8 cellular contexts compared by ENCODE assay signal in genomic region chr22:41697126-41697775, GRCh38. TPM values are rescaled to one million over a fixed set of nuclear protein-coding genes. Genes with fewer than 3 reads are reported as not detected.
DNase-seq lines count a peak whose midpoint lies in the region; ATAC-seq and TF ChIP-seq lines count a peak whose summit lies in the region.

No MANE protein-coding gene starts in this region.

- CTCF ChIA-PET in CD4-positive, alpha-beta memory T cell (lab: Charles Lee; ENCODE audit: partially characterized antibody) = interaction anchor here (0.7 to 5.5 kb wide), 57 partner anchors 9 to 848 kb away, joined by 3 to 143 read pairs (median 4); partner anchors contain the start of genes CCDC134, CENPM, SNU13 and TNFRSF13C

- peak; percentile 81 to 87 (median 83) for DNase-seq in CD4-positive, alpha-beta memory T cell
- DNase-seq in NCI-H69 (lab: John Stamatoyannopoulos, UW) (peak; percentile 88), lower leg skin (ENCODE audit: low spot score in 2 of 2) (peak; percentile 89 to 99)
- DNase-seq in activated CD4-positive, alpha-beta T cell treated with anti-CD3 and anti-CD28 coated beads, Interleukin-2, amount 50 U/mL, for 1 hour = peak; percentile 96
- peak; percentile 96 for DNase-seq in stimulated activated CD4-positive, alpha-beta T cell treated with anti-CD3 and anti-CD28 coated beads, Interleukin-4, amount 100 ng/mL, for 1 hour

- H3K27me3 ChIP-seq in CD4-positive, alpha-beta memory T cell (ENCODE audit: insufficient read depth, low read length) = no peaks in the 10 kb centered on the region

- peaks cover 14% of the 10 kb centered on the region for H3K4me1 ChIP-seq in CD4-positive, alpha-beta memory T cell (ENCODE audit: insufficient read depth, low read length)

- peaks cover 9 to 21% (median 13%) of the 10 kb centered on the region in 4 donors for H3K4me1 Mint-ChIP-seq in CD4-positive, alpha-beta memory T cell
- H3K4me1 Mint-ChIP-seq in dendritic cell treated with granulocyte-macrophage colony-stimulating factor and Interleukin-4, amounts not matched to agents 40 ng/mL and 50 ng/mL, for 4 days (ENCODE audit: low read depth) = peaks cover 5% of the 10 kb centered on the region

- no peaks in the 10 kb centered on the region for H3K9me3 ChIP-seq in CD4-positive, alpha-beta memory T cell (ENCODE audit: control insufficient read depth in 1 of 2, low read length in 2 of 2)

- H3K4me3 ChIP-seq in CD4-positive, alpha-beta memory T cell (ENCODE audit: low read length in 2 of 2) = no peak overlapping the region
- no peak overlapping the region for H3K4me3 ChIP-seq in lower leg skin (ENCODE audit: low read depth, poor library complexity, severe bottlenecking)

- TF ChIP-seq POLR2A in lower leg skin (IDR thresholded peaks at IDR 0.05) = no peak

- H3K27ac Mint-ChIP-seq in CD4-positive, alpha-beta memory T cell = peak overlapping the region in 6 of 7 donors; percentile 51 to 88 (median 80)
- H3K27ac Mint-ChIP-seq in dendritic cell treated with granulocyte-macrophage colony-stimulating factor and Interleukin-4, amounts not matched to agents 40 ng/mL and 50 ng/mL, for 4 days = no peak overlapping the region

- H3K36me3 Mint-ChIP-seq in CD4-positive, alpha-beta memory T cell = peaks cover 0 to 4% of the 10 kb centered on the region in 2 donors
- no peaks in the 10 kb centered on the region for H3K36me3 Mint-ChIP-seq in dendritic cell treated with granulocyte-macrophage colony-stimulating factor and Interleukin-4, amounts not matched to agents 40 ng/mL and 50 ng/mL, for 4 days (ENCODE audit: low read depth)

- TF ChIP-seq CTCF in lower leg skin (IDR thresholded peaks at IDR 0.05) = peak in 1 of 3 donors; percentile 94

- intact Hi-C loops in CD4-positive, alpha-beta memory T cell (cut with micrococcal nuclease) = loop anchor here (1.0 to 5.0 kb wide), 5 partner anchors 31 to 260 kb away; partner anchors contain the start of gene CCDC134
- intact Hi-C loops in dendritic cell treated with granulocyte-macrophage colony-stimulating factor and Interleukin-4, amounts not matched to agents 40 ng/mL and 50 ng/mL, for 4 days (cut with micrococcal nuclease) = loop anchor here (2.0 to 10.0 kb wide), 2 partner anchors 158 to 244 kb away; no protein-coding TSS in a partner anchor
- intact Hi-C loops in lower leg skin (cut with DNase I; ENCODE audit: low total_unique reads) = loop anchor here (10.0 kb wide), 1 partner anchor 248 kb away; the partner anchor contains the start of gene CENPM

- WGBS in lower leg skin, 2 donors = 24 to 26% methylated on average over 11 to 12 of the region's 12 CpGs

- H3K27ac ChIP-seq in CD4-positive, alpha-beta memory T cell (ENCODE audit: low read depth, low read length) = peak overlapping the region; percentile 2

- H3K4me3 Mint-ChIP-seq in CD4-positive, alpha-beta memory T cell = peak overlapping the region; percentile 50 to 84 (median 74)
- peak overlapping the region; percentile 59 for H3K4me3 Mint-ChIP-seq in dendritic cell treated with granulocyte-macrophage colony-stimulating factor and Interleukin-4, amounts not matched to agents 40 ng/mL and 50 ng/mL, for 4 days

- no peaks in the 10 kb centered on the region for H3K9me3 Mint-ChIP-seq in CD4-positive, alpha-beta memory T cell
- no peaks in the 10 kb centered on the region for H3K9me3 Mint-ChIP-seq in dendritic cell treated with granulocyte-macrophage colony-stimulating factor and Interleukin-4, amounts not matched to agents 40 ng/mL and 50 ng/mL, for 4 days

- POLR2A ChIA-PET in CD4-positive, alpha-beta memory T cell (lab: Charles Lee; ENCODE audit: partially characterized antibody) = interaction anchor here (0.8 to 4.4 kb wide), 14 partner anchors 9 to 917 kb away, joined by 3 to 73 read pairs (median 4); partner anchors contain the start of genes CCDC134, POLDIP3, SHISA8 and SNU13

- H3K27me3 Mint-ChIP-seq in CD4-positive, alpha-beta memory T cell = no peaks in the 10 kb centered on the region
- H3K27me3 Mint-ChIP-seq in dendritic cell treated with granulocyte-macrophage colony-stimulating factor and Interleukin-4, amounts not matched to agents 40 ng/mL and 50 ng/mL, for 4 days = peaks cover 5% of the 10 kb centered on the region

- H3K36me3 ChIP-seq in CD4-positive, alpha-beta memory T cell (ENCODE audit: insufficient read depth, low read length) = peaks cover 7% of the 10 kb centered on the region

- ATAC-seq in HG03432 (IDR thresholded peaks at IDR 0.05; ENCODE audit: unreplicated experiment) = peak; percentile 51
- no peak for ATAC-seq in HG02798 (IDR thresholded peaks at IDR 0.05; ENCODE audit: poor library complexity, unreplicated experiment)

RNA-seq across cellular contexts. Expression of gene MEI1, which starts 2.1 kb away (rescaled TPM):
- 10 to 100 TPM; 79.2 to 79.6 TPM for total RNA-seq in CD4-positive, alpha-beta memory T cell
- 100 to 1,000 TPM; 156 to 286 TPM for polyA plus RNA-seq in CD4-positive, alpha-beta memory T cell
- total RNA-seq in lower leg skin = 1 to 10 TPM in 2 of 4 donors, not detected in 2; 1.2 to 2.1 TPM

RNA-seq across cellular contexts. Expression of gene SNU13, which starts 8.6 kb away (rescaled TPM):
- 100 to 1,000 TPM; 123 to 129 TPM for total RNA-seq in CD4-positive, alpha-beta memory T cell
- 100 to 1,000 TPM; 290 to 298 TPM for polyA plus RNA-seq in CD4-positive, alpha-beta memory T cell
- total RNA-seq in lower leg skin = 100 to 1,000 TPM; 103 to 127 (median 116) TPM

Comparison
In these comparisons a context has a peak if more than half of its experiments do, and no peak if none do; other contexts are left out.
1. RNA of gene MEI1, which starts 2.1 kb away (total RNA-seq): 79.2 to 79.6 TPM in CD4-positive, alpha-beta memory T cell; 1.2 to 2.1 TPM in lower leg skin; every median in the first group is over 10 times any median in the second.
2. Peak in every context shown above with its lines, with median percentiles within 50 percentile points of each other: DNase-seq.